10 cellular contexts compared by ENCODE assay signal in genomic region chr9:129981180-129981907, GRCh38.
A peak's percentile ranks its signal among the peaks of the same experiment; 100 is the strongest.
DNase-seq lines count a peak whose midpoint lies in the region; ATAC-seq, FAIRE-seq and TF ChIP-seq lines count a peak whose summit lies in the region.
"Had no signal": no experiment of that assay in that cellular context is flagged by ENCODE, and none has a peak within 500 bp of the region (broad histone marks: within the 10 kb centered on the region; RNA-seq: fewer than 3 reads in every experiment).

No MANE protein-coding gene starts in this region.

- peak overlapping the region; percentile 67 for H3K27ac Mint-ChIP-seq in activated T-helper 1 cell treated with anti-CD3 and anti-CD28 coated beads, Interleukin-12 subunit alpha, Interleukin-12 subunit beta, Interleukin-2, Interleukin-4 antibody, amounts not matched to agents 30 ng/mL and 10 ng/mL and 1 ng/mL, durations not matched to agents 14 hours and 24 hours and 36 hours
- peak overlapping the region; percentile 36 to 74 for H3K27ac Mint-ChIP-seq in natural killer cell treated with Interleukin-12 subunit alpha and Interleukin-12 subunit beta and Interleukin-15 and Interleukin-18, amount 100 ng/mL, for 72 hours

- H3K36me3 Mint-ChIP-seq in activated T-helper 1 cell treated with anti-CD3 and anti-CD28 coated beads, Interleukin-12 subunit alpha, Interleukin-12 subunit beta, Interleukin-2, Interleukin-4 antibody, amounts not matched to agents 30 ng/mL and 10 ng/mL and 1 ng/mL, durations not matched to agents 14 hours and 24 hours and 36 hours (ENCODE audit: low read depth): peaks cover 37% of the 10 kb centered on the region
- H3K36me3 Mint-ChIP-seq in natural killer cell treated with Interleukin-12 subunit alpha and Interleukin-12 subunit beta and Interleukin-15 and Interleukin-18, amount 100 ng/mL, for 72 hours: peaks cover 4% of the 10 kb centered on the region

- H3K9me3 Mint-ChIP-seq in activated T-helper 1 cell treated with anti-CD3 and anti-CD28 coated beads, Interleukin-12 subunit alpha, Interleukin-12 subunit beta, Interleukin-2, Interleukin-4 antibody, amounts not matched to agents 30 ng/mL and 10 ng/mL and 1 ng/mL, durations not matched to agents 14 hours and 24 hours and 36 hours: no peaks in the 10 kb centered on the region
- H3K9me3 Mint-ChIP-seq in natural killer cell treated with Interleukin-12 subunit alpha and Interleukin-12 subunit beta and Interleukin-15 and Interleukin-18, amount 100 ng/mL, for 72 hours: no peaks in the 10 kb centered on the region

- intact Hi-C loops in activated T-helper 1 cell treated with anti-CD3 and anti-CD28 coated beads, Interleukin-12 subunit alpha, Interleukin-12 subunit beta, Interleukin-2, Interleukin-4 antibody, amounts not matched to agents 30 ng/mL and 10 ng/mL and 1 ng/mL, durations not matched to agents 14 hours and 24 hours and 36 hours (cut with micrococcal nuclease): no loop called here

- no peak for ATAC-seq in natural killer cell treated with Interleukin-12 subunit alpha and Interleukin-12 subunit beta and Interleukin-15 and Interleukin-18, amount 100 ng/mL, for 72 hours
- ATAC-seq in SK-N-SH treated with all-trans-retinoic acid at 6 μM for 48 hours: no peak

- H3K4me3 Mint-ChIP-seq in activated T-helper 1 cell treated with anti-CD3 and anti-CD28 coated beads, Interleukin-12 subunit alpha, Interleukin-12 subunit beta, Interleukin-2, Interleukin-4 antibody, amounts not matched to agents 30 ng/mL and 10 ng/mL and 1 ng/mL, durations not matched to agents 14 hours and 24 hours and 36 hours: no peak overlapping the region
- H3K4me3 Mint-ChIP-seq in natural killer cell treated with Interleukin-12 subunit alpha and Interleukin-12 subunit beta and Interleukin-15 and Interleukin-18, amount 100 ng/mL, for 72 hours: no peak overlapping the region
- H3K4me3 Mint-ChIP-seq: brain had no signal

- no peak for FAIRE-seq in frontal cortex (lab: Jason Lieb, UNC)

- no peaks in the 10 kb centered on the region for H3K27me3 Mint-ChIP-seq in activated T-helper 1 cell treated with anti-CD3 and anti-CD28 coated beads, Interleukin-12 subunit alpha, Interleukin-12 subunit beta, Interleukin-2, Interleukin-4 antibody, amounts not matched to agents 30 ng/mL and 10 ng/mL and 1 ng/mL, durations not matched to agents 14 hours and 24 hours and 36 hours (ENCODE audit: insufficient read depth)
- no peaks in the 10 kb centered on the region for H3K27me3 Mint-ChIP-seq in natural killer cell treated with Interleukin-12 subunit alpha and Interleukin-12 subunit beta and Interleukin-15 and Interleukin-18, amount 100 ng/mL, for 72 hours

- H3K4me1 Mint-ChIP-seq in activated T-helper 1 cell treated with anti-CD3 and anti-CD28 coated beads, Interleukin-12 subunit alpha, Interleukin-12 subunit beta, Interleukin-2, Interleukin-4 antibody, amounts not matched to agents 30 ng/mL and 10 ng/mL and 1 ng/mL, durations not matched to agents 14 hours and 24 hours and 36 hours (ENCODE audit: low read depth): peaks cover 23% of the 10 kb centered on the region
- peaks cover 25 to 37% of the 10 kb centered on the region in 2 donors for H3K4me1 Mint-ChIP-seq in natural killer cell treated with Interleukin-12 subunit alpha and Interleukin-12 subunit beta and Interleukin-15 and Interleukin-18, amount 100 ng/mL, for 72 hours (ENCODE audit: low read depth in 2 of 2)

- peak; percentile 83 for DNase-seq in Ammon's horn (ENCODE audit: low spot score)
- DNase-seq in activated T-helper 1 cell treated with anti-CD3 and anti-CD28 coated beads, Interleukin-12 subunit alpha, Interleukin-12 subunit beta, Interleukin-2, Interleukin-4 antibody, amounts not matched to agents 30 ng/mL and 10 ng/mL and 1 ng/mL, durations not matched to agents 14 hours and 24 hours and 36 hours (ENCODE audit: low spot score): no peak
- peak; percentile 17 to 46 for DNase-seq in frontal cortex (ENCODE audit: low spot score in 2 of 2)
- no peak for DNase-seq in natural killer cell treated with Interleukin-12 subunit alpha and Interleukin-12 subunit beta and Interleukin-15 and Interleukin-18, amount 100 ng/mL, for 72 hours (ENCODE audit: low spot score)
- DNase-seq in NCI-H524 (lab: John Stamatoyannopoulos, UW): no peak
- DNase-seq in effector CD4-positive, alpha-beta T cell: no peak
- DNase-seq in NCI-H1436 treated with DMSO at 0.1 percent for 48 hours (lab: John Stamatoyannopoulos, UW): no peak
- DNase-seq: NCI-H446 treated with DMSO at 0.1 percent for 48 hours had no signal

TF ChIP-seq in SK-N-SH treated with all-trans-retinoic acid at 6 μM for 48 hours, 23 proteins besides CTCF, POLR2A, EP300 and RAD21:
- TF ChIP-seq RARB (CRISPR knock-in tag; IDR thresholded peaks at IDR 0.05) (no peak), PPARA (CRISPR knock-in tag; IDR thresholded peaks at IDR 0.05; ENCODE audit: borderline replicate concordance) (no peak), PATZ1 (CRISPR knock-in tag; IDR thresholded peaks at IDR 0.05; ENCODE audit: borderline replicate concordance) (no peak), GLIS3 (CRISPR knock-in tag; IDR thresholded peaks at IDR 0.05) (no peak), ARNTL (CRISPR knock-in tag; IDR thresholded peaks at IDR 0.05; ENCODE audit: borderline replicate concordance, low read depth) (no peak)

Comparison
In these comparisons a context has a peak if more than half of its experiments do, and no peak if none do; other contexts are left out.
1. DNase-seq: peak in Ammon's horn (single experiment) and frontal cortex (2 of 2); none in activated T-helper 1 cell treated with anti-CD3 and anti-CD28 coated beads, Interleukin-12 subunit alpha, Interleukin-12 subunit beta, Interleukin-2, Interleukin-4 antibody, amounts not matched to agents 30 ng/mL and 10 ng/mL and 1 ng/mL, durations not matched to agents 14 hours and 24 hours and 36 hours (single experiment), natural killer cell treated with Interleukin-12 subunit alpha and Interleukin-12 subunit beta and Interleukin-15 and Interleukin-18, amount 100 ng/mL, for 72 hours (single experiment), NCI-H524 (0 of 2), effector CD4-positive, alpha-beta T cell (single experiment) and NCI-H1436 treated with DMSO at 0.1 percent for 48 hours (single experiment).